Comparison of ENCODE assay signal across 1 cellular context in the genomic region with DNA sequence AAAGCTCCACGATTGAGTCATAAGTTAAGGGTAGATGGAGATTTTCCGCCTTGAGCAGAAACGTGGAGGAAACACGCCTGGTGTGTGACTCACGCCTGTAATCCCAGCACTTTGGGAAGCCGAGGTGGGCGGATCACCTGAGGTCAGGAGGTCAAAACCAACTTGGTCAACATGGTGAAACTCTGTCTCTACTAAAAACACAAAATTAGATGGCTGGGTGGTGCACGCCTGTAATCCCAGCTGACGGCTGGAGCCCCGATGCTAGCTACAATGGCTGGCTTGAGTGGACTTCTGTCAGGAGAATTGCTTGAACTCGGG.
TF ChIP-seq lines count a peak whose summit lies in the region.

No MANE protein-coding gene starts in this region.

TF ChIP-seq in HCT116, 20 proteins besides CTCF, POLR2A, EP300 and RAD21:
- TF ChIP-seq, protein P1, sequence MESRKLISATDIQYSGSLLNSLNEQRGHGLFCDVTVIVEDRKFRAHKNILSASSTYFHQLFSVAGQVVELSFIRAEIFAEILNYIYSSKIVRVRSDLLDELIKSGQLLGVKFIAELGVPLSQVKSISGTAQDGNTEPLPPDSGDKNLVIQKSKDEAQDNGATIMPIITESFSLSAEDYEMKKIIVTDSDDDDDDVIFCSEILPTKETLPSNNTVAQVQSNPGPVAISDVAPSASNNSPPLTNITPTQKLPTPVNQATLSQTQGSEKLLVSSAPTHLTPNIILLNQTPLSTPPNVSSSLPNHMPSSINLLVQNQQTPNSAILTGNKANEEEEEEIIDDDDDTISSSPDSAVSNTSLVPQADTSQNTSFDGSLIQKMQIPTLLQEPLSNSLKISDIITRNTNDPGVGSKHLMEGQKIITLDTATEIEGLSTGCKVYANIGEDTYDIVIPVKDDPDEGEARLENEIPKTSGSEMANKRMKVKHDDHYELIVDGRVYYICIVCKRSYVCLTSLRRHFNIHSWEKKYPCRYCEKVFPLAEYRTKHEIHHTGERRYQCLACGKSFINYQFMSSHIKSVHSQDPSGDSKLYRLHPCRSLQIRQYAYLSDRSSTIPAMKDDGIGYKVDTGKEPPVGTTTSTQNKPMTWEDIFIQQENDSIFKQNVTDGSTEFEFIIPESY (IDR thresholded peaks at IDR 0.05; ENCODE audit: extremely low read depth, insufficient replicate concordance, low read length) = no peak
- TF ChIP-seq SP1 (IDR thresholded peaks at IDR 0.05; ENCODE audit: low read depth) = no peak
- TF ChIP-seq FOSL1 (IDR thresholded peaks at IDR 0.05; ENCODE audit: low read depth) = peak; percentile 37; the same call in 1 of the 2 replicates
- TF ChIP-seq POLR2AphosphoS5 (IDR thresholded peaks at IDR 0.05; ENCODE audit: low read depth, low read length) = no peak
- no peak for TF ChIP-seq TCF7L2 (IDR thresholded peaks at IDR 0.05; ENCODE audit: borderline replicate concordance, extremely low read depth, insufficient read depth, insufficient read length)
- 0 out of 2 replicates have a peak, but pooled peaks have one; percentile 17 for TF ChIP-seq JUND (IDR thresholded peaks at IDR 0.05)
- TF ChIP-seq, protein P2, sequence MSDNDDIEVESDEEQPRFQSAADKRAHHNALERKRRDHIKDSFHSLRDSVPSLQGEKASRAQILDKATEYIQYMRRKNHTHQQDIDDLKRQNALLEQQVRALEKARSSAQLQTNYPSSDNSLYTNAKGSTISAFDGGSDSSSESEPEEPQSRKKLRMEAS (IDR thresholded peaks at IDR 0.05) = no peak
- no peak for TF ChIP-seq SIN3A (IDR thresholded peaks at IDR 0.05; ENCODE audit: low read depth)
- TF ChIP-seq ELF1 (IDR thresholded peaks at IDR 0.05; ENCODE audit: borderline replicate concordance, low read depth) = no peak
- TF ChIP-seq, protein P3, sequence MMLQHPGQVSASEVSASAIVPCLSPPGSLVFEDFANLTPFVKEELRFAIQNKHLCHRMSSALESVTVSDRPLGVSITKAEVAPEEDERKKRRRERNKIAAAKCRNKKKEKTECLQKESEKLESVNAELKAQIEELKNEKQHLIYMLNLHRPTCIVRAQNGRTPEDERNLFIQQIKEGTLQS (IDR thresholded peaks at IDR 0.05) = no peak
- TF ChIP-seq, protein P4, sequence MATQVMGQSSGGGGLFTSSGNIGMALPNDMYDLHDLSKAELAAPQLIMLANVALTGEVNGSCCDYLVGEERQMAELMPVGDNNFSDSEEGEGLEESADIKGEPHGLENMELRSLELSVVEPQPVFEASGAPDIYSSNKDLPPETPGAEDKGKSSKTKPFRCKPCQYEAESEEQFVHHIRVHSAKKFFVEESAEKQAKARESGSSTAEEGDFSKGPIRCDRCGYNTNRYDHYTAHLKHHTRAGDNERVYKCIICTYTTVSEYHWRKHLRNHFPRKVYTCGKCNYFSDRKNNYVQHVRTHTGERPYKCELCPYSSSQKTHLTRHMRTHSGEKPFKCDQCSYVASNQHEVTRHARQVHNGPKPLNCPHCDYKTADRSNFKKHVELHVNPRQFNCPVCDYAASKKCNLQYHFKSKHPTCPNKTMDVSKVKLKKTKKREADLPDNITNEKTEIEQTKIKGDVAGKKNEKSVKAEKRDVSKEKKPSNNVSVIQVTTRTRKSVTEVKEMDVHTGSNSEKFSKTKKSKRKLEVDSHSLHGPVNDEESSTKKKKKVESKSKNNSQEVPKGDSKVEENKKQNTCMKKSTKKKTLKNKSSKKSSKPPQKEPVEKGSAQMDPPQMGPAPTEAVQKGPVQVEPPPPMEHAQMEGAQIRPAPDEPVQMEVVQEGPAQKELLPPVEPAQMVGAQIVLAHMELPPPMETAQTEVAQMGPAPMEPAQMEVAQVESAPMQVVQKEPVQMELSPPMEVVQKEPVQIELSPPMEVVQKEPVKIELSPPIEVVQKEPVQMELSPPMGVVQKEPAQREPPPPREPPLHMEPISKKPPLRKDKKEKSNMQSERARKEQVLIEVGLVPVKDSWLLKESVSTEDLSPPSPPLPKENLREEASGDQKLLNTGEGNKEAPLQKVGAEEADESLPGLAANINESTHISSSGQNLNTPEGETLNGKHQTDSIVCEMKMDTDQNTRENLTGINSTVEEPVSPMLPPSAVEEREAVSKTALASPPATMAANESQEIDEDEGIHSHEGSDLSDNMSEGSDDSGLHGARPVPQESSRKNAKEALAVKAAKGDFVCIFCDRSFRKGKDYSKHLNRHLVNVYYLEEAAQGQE (IDR thresholded peaks at IDR 0.05; ENCODE audit: low read depth) = no peak
- TF ChIP-seq ZFX (IDR thresholded peaks at IDR 0.05) = no peak
- TF ChIP-seq CBX3 (IDR thresholded peaks at IDR 0.05; ENCODE audit: low read depth) = no peak
- TF ChIP-seq CEBPB (IDR thresholded peaks at IDR 0.05; ENCODE audit: low read depth) = no peak
- TF ChIP-seq EZH2phosphoT487 (IDR thresholded peaks at IDR 0.05; ENCODE audit: borderline replicate concordance) = no peak
- no peak for TF ChIP-seq SRF (IDR thresholded peaks at IDR 0.05; ENCODE audit: low read depth)
- TF ChIP-seq EGR1 (IDR thresholded peaks at IDR 0.05; ENCODE audit: low read depth) = peak; percentile 47; the same call in 1 of the 2 replicates
- TF ChIP-seq YY1 (IDR thresholded peaks at IDR 0.05; ENCODE audit: extremely low read depth, insufficient replicate concordance, low read depth, low read length) = no peak
- TF ChIP-seq EZH2 (IDR thresholded peaks at IDR 0.05) = no peak
- no peak for TF ChIP-seq ZNF274 (IDR thresholded peaks at IDR 0.05; ENCODE audit: low read depth, low read length)
